ENCODE assay signal across 8 cellular contexts in genomic region chr17:82215095-82215971, GRCh38. TPM values are rescaled to one million over a fixed set of nuclear protein-coding genes. Genes with fewer than 3 reads are reported as not detected.
DNase-seq lines count a peak whose midpoint lies in the region; ATAC-seq, FAIRE-seq and TF ChIP-seq lines count a peak whose summit lies in the region.

No MANE protein-coding gene starts in this region.

- TF ChIP-seq CTCF in CD8-positive, alpha-beta T cell (IDR thresholded peaks at IDR 0.05) = no peak
- TF ChIP-seq CTCF in adrenal gland (IDR thresholded peaks at IDR 0.05) (no peak), nephron progenitor cell (IDR thresholded peaks at IDR 0.05) (no peak)

- peaks cover 2% of the 10 kb centered on the region for H3K36me3 Mint-ChIP-seq in CD8-positive, alpha-beta T cell
- H3K36me3 Mint-ChIP-seq in IgD-negative memory B cell (no peaks in the 10 kb centered on the region), nephron progenitor cell (ENCODE audit: low read depth) (no peaks in the 10 kb centered on the region)

- H3K4me1 Mint-ChIP-seq in CD8-positive, alpha-beta T cell (ENCODE audit: low read depth) = peaks cover 27% of the 10 kb centered on the region
- H3K4me1 Mint-ChIP-seq in IgD-negative memory B cell = peaks cover 0 to 23% (median 21%) of the 10 kb centered on the region in 3 donors
- H3K4me1 Mint-ChIP-seq in nephron progenitor cell = peaks cover 18% of the 10 kb centered on the region

- no peak overlapping the region for H3K4me3 Mint-ChIP-seq in CD8-positive, alpha-beta T cell
- H3K4me3 Mint-ChIP-seq in IgD-negative memory B cell (peak overlapping the region in 3 of 4 donors; percentile 8 to 93 (median 85)), nephron progenitor cell (no peak overlapping the region)

- H3K4me3 ChIP-seq in CD8-positive, alpha-beta T cell (ENCODE audit: low read depth, low read length) = no peak overlapping the region
- no peak overlapping the region for H3K4me3 ChIP-seq in adrenal gland

- no peaks in the 10 kb centered on the region for H3K36me3 ChIP-seq in CD8-positive, alpha-beta T cell (ENCODE audit: insufficient read depth, low read length)
- no peaks in the 10 kb centered on the region for H3K36me3 ChIP-seq in adrenal gland (replicated peaks in 1 of 2)

- 67 to 76% (median 73%) methylated on average over 22 to 25 of the region's 25 CpGs for WGBS in adrenal gland, 4 donors

- ATAC-seq in CD8-positive, alpha-beta T cell = no peak

- H3K4me1 ChIP-seq in CD8-positive, alpha-beta T cell (ENCODE audit: insufficient read depth, low read length) = peaks cover 34% of the 10 kb centered on the region
- H3K4me1 ChIP-seq in adrenal gland (replicated peaks in 1 of 2) = peaks cover 36 to 39% of the 10 kb centered on the region in 2 donors

- no peak for FAIRE-seq in HTR-8/SVneo (lab: Jason Lieb, UNC)

- no peak for DNase-seq in CD8-positive, alpha-beta T cell
- DNase-seq in adrenal gland (peak in 4 of 7 donors; percentile 50 to 63 (median 54)), nephron progenitor cell (no peak), HTR-8/SVneo (ENCODE audit: insufficient read length, low spot score) (no peak), putamen (ENCODE audit: low spot score) (no peak), SW 1271 (lab: John Stamatoyannopoulos, UW) (no peak), HuH-7.5 (ENCODE audit: low spot score) (no peak)

- no peaks in the 10 kb centered on the region for H3K9me3 ChIP-seq in CD8-positive, alpha-beta T cell (ENCODE audit: low read length)
- no peaks in the 10 kb centered on the region for H3K9me3 ChIP-seq in adrenal gland (replicated peaks in 1 of 3)

- intact Hi-C loops in CD8-positive, alpha-beta T cell (cut with DNase I, micrococcal nuclease) = no loop called here
- intact Hi-C loops in adrenal gland (cut with DNase I) = no loop called here

- POLR2A ChIA-PET in CD8-positive, alpha-beta T cell (lab: Charles Lee) = interaction anchor here (2.0 kb wide), 1 partner anchor 14 kb away, joined by 10 read pairs; the partner anchor contains the start of gene SLC16A3

- no peaks in the 10 kb centered on the region for H3K27me3 Mint-ChIP-seq in CD8-positive, alpha-beta T cell (ENCODE audit: low read depth)
- no peaks in the 10 kb centered on the region for H3K27me3 Mint-ChIP-seq in IgD-negative memory B cell
- peaks cover 3% of the 10 kb centered on the region for H3K27me3 Mint-ChIP-seq in nephron progenitor cell (ENCODE audit: low read depth, poor library complexity)

- H3K27me3 ChIP-seq in CD8-positive, alpha-beta T cell (ENCODE audit: insufficient read depth, low read length) = no peaks in the 10 kb centered on the region
- H3K27me3 ChIP-seq in adrenal gland = no peaks in the 10 kb centered on the region

- no peak overlapping the region for H3K27ac ChIP-seq in CD8-positive, alpha-beta T cell (ENCODE audit: low read depth, low read length)
- peak overlapping the region in 4 of 5 donors; percentile 70 to 97 (median 85) for H3K27ac ChIP-seq in adrenal gland

- H3K27ac Mint-ChIP-seq in CD8-positive, alpha-beta T cell = peak overlapping the region; percentile 45
- H3K27ac Mint-ChIP-seq in IgD-negative memory B cell (peak overlapping the region; percentile 90 to 93 (median 91)), nephron progenitor cell (peak overlapping the region; percentile 48)

- CTCF ChIA-PET in CD8-positive, alpha-beta T cell (lab: Charles Lee) = interaction anchor here (1.3 to 2.6 kb wide), 2 partner anchors 10 to 21 kb away, joined by 3 to 12 read pairs; no protein-coding TSS in a partner anchor

- no peak for TF ChIP-seq POLR2A in adrenal gland (IDR thresholded peaks at IDR 0.05)

- no peaks in the 10 kb centered on the region for H3K9me3 Mint-ChIP-seq in CD8-positive, alpha-beta T cell
- H3K9me3 Mint-ChIP-seq in IgD-negative memory B cell = no peaks in the 10 kb centered on the region
- H3K9me3 Mint-ChIP-seq in nephron progenitor cell = no peaks in the 10 kb centered on the region

RNA-seq across cellular contexts. Expression of gene CCDC57, which starts 2.7 kb away (rescaled TPM):
- 100 to 1,000 TPM; 175 to 184 TPM for total RNA-seq in CD8-positive, alpha-beta T cell
- 34.1 TPM for polyA plus RNA-seq in IgD-negative memory B cell
- 10 to 100 TPM; 14.7 to 51.3 (median 28.8) TPM for total RNA-seq in adrenal gland
- polyA plus RNA-seq in adrenal gland = 100 to 1,000 TPM in 2 of 3 donors, 1 to 10 TPM in 1; 7.1 to 275 (median 129) TPM

RNA-seq across cellular contexts. Expression of gene SLC16A3, which starts 13.5 kb away (rescaled TPM):
- total RNA-seq in CD8-positive, alpha-beta T cell = 100 to 1,000 TPM in 1 of 2 experiments, 10 to 100 TPM in 1; 94.0 to 103 TPM
- polyA plus RNA-seq in IgD-negative memory B cell (3.7 TPM), adrenal gland (10 to 100 TPM in 2 of 3 donors, 1 to 10 TPM in 1; 2.7 to 14.4 (median 10.5) TPM)
- total RNA-seq in adrenal gland = 10 to 100 TPM; 21.9 to 58.6 (median 40.1) TPM

RNA-seq across cellular contexts. Expression of gene CSNK1D, which starts 58.2 kb away (rescaled TPM):
- 100 to 1,000 TPM; 369 to 393 TPM for total RNA-seq in CD8-positive, alpha-beta T cell
- polyA plus RNA-seq in IgD-negative memory B cell = 78.3 TPM
- total RNA-seq in adrenal gland = 100 to 1,000 TPM in 4 of 8 donors, 10 to 100 TPM in 4; 49.8 to 185 (median 97.4) TPM
- 100 to 1,000 TPM; 126 to 171 (median 153) TPM for polyA plus RNA-seq in adrenal gland

Comparison
In these comparisons a context has a peak if more than half of its experiments do, and no peak if none do; other contexts are left out.
1. DNase-seq: peak in adrenal gland (4 of 7); none in CD8-positive, alpha-beta T cell (0 of 7), nephron progenitor cell (single experiment), HTR-8/SVneo (single experiment), putamen (single experiment), SW 1271 (0 of 2) and HuH-7.5 (single experiment).
2. H3K4me3 Mint-ChIP-seq: peak in IgD-negative memory B cell (3 of 4); none in CD8-positive, alpha-beta T cell (single experiment) and nephron progenitor cell (single experiment).
3. Peak in every context shown above with its lines, with median percentiles within 50 percentile points of each other: H3K27ac Mint-ChIP-seq.